21 cellular contexts compared by ENCODE assay signal in genomic region chr1:12134716-12135115, GRCh38. TPM values are rescaled to one million over a fixed set of nuclear protein-coding genes. Genes with fewer than 3 reads are reported as not detected.
"Had no signal": no experiment of that assay in that cellular context is flagged by ENCODE, and none has a peak within 500 bp of the region (broad histone marks: within the 10 kb centered on the region; RNA-seq: fewer than 3 reads in every experiment).

No MANE protein-coding gene starts in this region.

- H3K27ac ChIP-seq: adrenal gland, ascending aorta, brain microvascular endothelial cell, tibial artery had no signal

- H3K4me1 ChIP-seq: tibial artery, uterus had no signal

- H3K27me3 ChIP-seq: adrenal gland, ascending aorta, brain microvascular endothelial cell, sigmoid colon, tibial artery, uterus had no signal

- H3K27ac Mint-ChIP-seq: activated naive CD8-positive, alpha-beta T cell; activated T-helper 2 cell treated with anti-CD3 and anti-CD28 coated beads, Interferon-gamma antibody, Interleukin-2, Interleukin-4, amounts not matched to agents 10 μg/mL and 5 μg/mL and 100 μg/mL, durations not matched to agents 14 hours and 24 hours and 36 hours; memory B cell had no signal

- H3K4me3 ChIP-seq: adrenal gland, ascending aorta, sigmoid colon, smooth muscle cell, tibial artery, uterus had no signal

- H3K36me3 Mint-ChIP-seq: activated naive CD8-positive, alpha-beta T cell; memory B cell had no signal

- ATAC-seq: activated T-cell treated with anti-CD3 and anti-CD28 coated beads, Interleukin-2, amount 50 U/mL, for 4 hours; stimulated activated naive CD8-positive, alpha-beta T cell treated with anti-CD3 and anti-CD28 coated beads, Interleukin-15, Interleukin-2, amounts not matched to agents 100 U/mL and 50 U/mL, for 24 hours had no signal

- H3K9me3 ChIP-seq: adrenal gland, ascending aorta, sigmoid colon, tibial artery, uterus had no signal

- H3K36me3 ChIP-seq: adrenal gland, ascending aorta, brain microvascular endothelial cell, sigmoid colon, tibial artery, uterus had no signal

- H3K27me3 Mint-ChIP-seq: activated naive CD8-positive, alpha-beta T cell; memory B cell had no signal

- H3K4me3 Mint-ChIP-seq: activated naive CD8-positive, alpha-beta T cell; activated T-cell treated with anti-CD3 and anti-CD28 coated beads, Interleukin-2, amount 50 U/mL, for 4 hours; memory B cell had no signal

- DNase-seq: activated CD4-positive, alpha-beta T cell treated with anti-CD3 and anti-CD28 coated beads for 1 hour; activated CD8-positive, alpha-beta memory T cell treated with anti-CD3 and anti-CD28 coated beads, Interleukin-2, amount 50 U/mL, for 48 hours; activated naive CD4-positive, alpha-beta T cell; activated T-cell treated with anti-CD3 and anti-CD28 coated beads, Interleukin-2, amount 50 U/mL, for 4 hours; adrenal gland; brain microvascular endothelial cell; caudate nucleus; effector memory CD4-positive, alpha-beta T cell; hypothalamus; sigmoid colon; stimulated activated CD4-positive, alpha-beta T cell treated with anti-CD3 and anti-CD28 coated beads, Interleukin-2, amount 100 ng/mL, for 48 hours; stimulated activated CD8-positive, alpha-beta memory T cell treated with anti-CD3 and anti-CD28 coated beads, Interleukin-4, amount 100 ng/mL, for 48 hours; stimulated activated naive CD8-positive, alpha-beta T cell treated with anti-CD3 and anti-CD28 coated beads, Interleukin-15, Interleukin-2, amounts not matched to agents 100 U/mL and 50 U/mL, for 24 hours; tibial artery; uterus had no signal

- H3K9me3 Mint-ChIP-seq: activated T-cell treated with anti-CD3 and anti-CD28 coated beads, Interleukin-2, amount 50 U/mL, for 4 hours; activated T-helper 2 cell treated with anti-CD3 and anti-CD28 coated beads, Interferon-gamma antibody, Interleukin-2, Interleukin-4, amounts not matched to agents 10 μg/mL and 5 μg/mL and 100 μg/mL, durations not matched to agents 14 hours and 24 hours and 36 hours; memory B cell had no signal

RNA-seq across cellular contexts. Expression of gene TNFRSF1B, which starts 32.1 kb away (rescaled TPM):
- polyA plus RNA-seq: neural cell had no signal
